8 cellular contexts compared by ENCODE assay signal in the genomic region with DNA sequence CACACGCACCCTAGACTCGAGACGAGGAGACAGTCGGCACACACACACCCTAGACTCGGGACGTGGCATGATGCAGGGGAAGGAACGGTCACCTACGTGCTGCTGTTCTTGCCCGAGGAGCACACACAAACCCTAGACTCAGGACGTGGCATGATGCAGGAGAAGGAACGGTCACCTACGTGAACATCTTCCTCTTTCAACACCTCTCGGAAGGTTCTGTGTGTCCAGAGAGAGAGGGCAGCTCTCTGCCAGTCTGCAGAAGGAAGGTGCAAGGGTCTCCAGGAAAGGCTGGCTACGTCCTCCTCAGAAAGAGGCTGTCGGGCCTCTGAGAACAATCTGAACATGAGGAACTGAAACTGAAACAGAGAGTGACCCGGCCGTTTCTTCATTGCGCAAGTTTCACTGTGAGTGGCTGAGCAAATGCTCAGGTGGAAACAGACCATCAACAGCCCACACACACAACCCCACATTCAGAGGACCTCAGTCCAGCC. TPM values are rescaled to one million over a fixed set of nuclear protein-coding genes. Genes with fewer than 3 reads are reported as not detected.
DNase-seq lines count a peak whose midpoint lies in the region; ATAC-seq and TF ChIP-seq lines count a peak whose summit lies in the region.

No MANE protein-coding gene starts in this region.

- H3K27ac ChIP-seq in left lung (peak overlapping the region; percentile 88 to 89), suprapubic skin (no peak overlapping the region)

- H3K4me1 ChIP-seq in left lung (peaks cover 5 to 44% of the 10 kb centered on the region in 2 donors), suprapubic skin (no peaks in the 10 kb centered on the region)

- H3K9me3 ChIP-seq in left lung (no peaks in the 10 kb centered on the region), suprapubic skin (no peaks in the 10 kb centered on the region)

- DNase-seq in AML-193 (lab: John Stamatoyannopoulos, UW) = peak; percentile 17 to 46
- peak; percentile 9 for DNase-seq in activated CD8-positive, alpha-beta memory T cell treated with anti-CD3 and anti-CD28 coated beads, Interleukin-2, amount 50 U/mL, for 24 hours (ENCODE audit: extremely low read depth)
- DNase-seq in left lung = peak in 1 of 2 donors; percentile 80
- DNase-seq in suprapubic skin (ENCODE audit: low spot score in 2 of 2) = no peak
- DNase-seq in occipital lobe (lab: John Stamatoyannopoulos, UW) = no peak
- DNase-seq in NCI-H510A (lab: John Stamatoyannopoulos, UW) = no peak

- H3K36me3 ChIP-seq in left lung (peaks cover 0 to 28% of the 10 kb centered on the region in 2 donors), suprapubic skin (no peaks in the 10 kb centered on the region)

- WGBS in suprapubic skin = 95% methylated on average over 8 of the region's 18 CpGs

- ATAC-seq in GM19351 (IDR thresholded peaks at IDR 0.05; ENCODE audit: unreplicated experiment) (peak; percentile 91), HG03378 (IDR thresholded peaks at IDR 0.05; ENCODE audit: unreplicated experiment) (peak; percentile 85), left lung (peak; percentile 95)

- intact Hi-C loops in left lung (cut with DNase I) = no loop called here

- no peaks in the 10 kb centered on the region for H3K27me3 ChIP-seq in left lung
- no peaks in the 10 kb centered on the region for H3K27me3 ChIP-seq in suprapubic skin

- TF ChIP-seq POLR2A in suprapubic skin (IDR thresholded peaks at IDR 0.05) = no peak

- H3K4me3 ChIP-seq in left lung (peak overlapping the region; percentile 21 to 39), suprapubic skin (peak overlapping the region; percentile 3)

- no peak for TF ChIP-seq CTCF in left lung (IDR thresholded peaks at IDR 0.05)
- no peak for TF ChIP-seq CTCF in suprapubic skin (IDR thresholded peaks at IDR 0.05)

- TF ChIP-seq EP300 in suprapubic skin (IDR thresholded peaks at IDR 0.05) = no peak

RNA-seq across cellular contexts. Expression of a gene that starts 43.4 kb away (rescaled TPM):
- total RNA-seq in left lung (10 to 100 TPM; 22.1 to 28.1 TPM), suprapubic skin (100 to 1,000 TPM in 1 of 4 donors, 10 to 100 TPM in 3; 39.8 to 106 (median 46.0) TPM), occipital lobe (14.2 TPM)

RNA-seq across cellular contexts. Expression of a gene that starts 44.1 kb away (rescaled TPM):
- total RNA-seq in left lung (10 to 100 TPM; 14.3 to 19.0 TPM), suprapubic skin (10 to 100 TPM in 3 of 4 donors, 1 to 10 TPM in 1; 9.1 to 13.5 (median 10.2) TPM), occipital lobe (9.7 TPM)

RNA-seq across cellular contexts. Expression of a gene that starts 51.7 kb away (rescaled TPM):
- total RNA-seq in left lung (10 to 100 TPM; 17.1 to 25.9 TPM), suprapubic skin (10 to 100 TPM in 1 of 4 donors, 1 to 10 TPM in 3; 2.8 to 11.3 (median 8.1) TPM), occipital lobe (10.8 TPM)

Comparison
In these comparisons a context has a peak if more than half of its experiments do, and no peak if none do; other contexts are left out.
1. DNase-seq: peak in AML-193 (2 of 2) and activated CD8-positive, alpha-beta memory T cell treated with anti-CD3 and anti-CD28 coated beads, Interleukin-2, amount 50 U/mL, for 24 hours (single experiment); none in suprapubic skin (0 of 2), occipital lobe (single experiment) and NCI-H510A (single experiment).
2. Peak in every context shown above with its lines, with median percentiles within 50 percentile points of each other: ATAC-seq.